Comparison of ENCODE assay signal across 2 cellular contexts in genomic region chr1:16946185-16946584, GRCh38. TPM values are rescaled to one million over a fixed set of nuclear protein-coding genes. Genes with fewer than 3 reads are reported as not detected.
"Had no signal": no experiment of that assay in that cellular context is flagged by ENCODE, and none has a peak within 500 bp of the region (broad histone marks: within the 10 kb centered on the region; RNA-seq: fewer than 3 reads in every experiment).

No MANE protein-coding gene starts in this region.

RNA-seq across cellular contexts. Expression of gene RNU1-2, which starts 50.4 kb away (rescaled TPM):
- total RNA-seq: H4 had no signal
- polyA plus RNA-seq: IgD-negative memory B cell had no signal
